Comparison of ENCODE assay signal across 1 cellular context in the genomic region with DNA sequence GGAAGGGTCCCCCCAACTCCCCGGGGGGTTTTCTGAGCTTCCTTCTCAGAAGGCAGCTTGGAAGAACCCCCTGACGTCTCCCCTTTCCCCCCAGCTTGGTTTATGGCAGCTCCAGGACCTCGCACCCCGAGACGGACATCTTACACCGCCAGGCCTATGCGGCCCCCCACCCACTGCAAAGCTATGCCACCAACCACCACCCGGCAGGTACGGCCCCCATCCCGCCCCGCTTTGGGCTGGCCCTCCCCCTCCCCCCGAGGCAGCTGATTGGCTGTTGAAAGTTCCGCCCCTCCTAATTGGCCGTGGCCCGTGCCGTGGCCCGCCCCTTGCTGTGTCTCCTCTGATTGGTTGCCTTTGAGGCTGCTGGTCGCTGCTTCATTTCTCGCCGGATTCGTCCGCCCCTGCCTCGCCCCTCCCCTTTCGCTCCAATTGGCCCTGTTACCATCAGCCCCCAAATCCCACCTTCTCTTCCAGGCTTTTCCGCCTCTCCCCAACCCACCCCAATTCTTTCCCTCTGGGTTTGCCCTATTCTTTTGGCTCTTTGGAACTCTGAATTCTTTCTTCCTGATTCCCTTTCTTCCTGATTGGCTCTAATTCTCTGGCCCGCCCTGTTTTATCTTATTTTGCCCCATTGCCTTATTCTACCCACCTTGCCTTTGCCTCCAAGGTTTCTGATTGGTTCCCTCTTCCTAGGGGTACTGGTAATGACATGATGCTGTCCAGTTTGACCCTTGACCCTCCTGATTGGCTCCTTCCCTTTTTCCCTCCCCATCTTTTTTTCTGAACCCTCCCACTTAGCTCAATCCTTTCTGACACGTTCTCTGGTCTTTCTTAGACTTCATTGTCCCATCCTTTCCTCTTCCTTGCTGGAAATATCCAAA.
TF ChIP-seq lines count a peak whose summit lies in the region.

No MANE protein-coding gene starts in this region.

TF ChIP-seq in GM12878, 131 proteins besides CTCF, POLR2A, EP300 and RAD21 (continued from another document):
- TF ChIP-seq SIX5 (IDR thresholded peaks at IDR 0.05; ENCODE audit: low read depth, low read length, severe bottlenecking): no peak
- TF ChIP-seq, protein P1, sequence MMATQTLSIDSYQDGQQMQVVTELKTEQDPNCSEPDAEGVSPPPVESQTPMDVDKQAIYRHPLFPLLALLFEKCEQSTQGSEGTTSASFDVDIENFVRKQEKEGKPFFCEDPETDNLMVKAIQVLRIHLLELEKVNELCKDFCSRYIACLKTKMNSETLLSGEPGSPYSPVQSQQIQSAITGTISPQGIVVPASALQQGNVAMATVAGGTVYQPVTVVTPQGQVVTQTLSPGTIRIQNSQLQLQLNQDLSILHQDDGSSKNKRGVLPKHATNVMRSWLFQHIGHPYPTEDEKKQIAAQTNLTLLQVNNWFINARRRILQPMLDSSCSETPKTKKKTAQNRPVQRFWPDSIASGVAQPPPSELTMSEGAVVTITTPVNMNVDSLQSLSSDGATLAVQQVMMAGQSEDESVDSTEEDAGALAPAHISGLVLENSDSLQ (IDR thresholded peaks at IDR 0.05): peak; percentile 41; the same call in 1 of the 2 replicates
- TF ChIP-seq, protein P2, sequence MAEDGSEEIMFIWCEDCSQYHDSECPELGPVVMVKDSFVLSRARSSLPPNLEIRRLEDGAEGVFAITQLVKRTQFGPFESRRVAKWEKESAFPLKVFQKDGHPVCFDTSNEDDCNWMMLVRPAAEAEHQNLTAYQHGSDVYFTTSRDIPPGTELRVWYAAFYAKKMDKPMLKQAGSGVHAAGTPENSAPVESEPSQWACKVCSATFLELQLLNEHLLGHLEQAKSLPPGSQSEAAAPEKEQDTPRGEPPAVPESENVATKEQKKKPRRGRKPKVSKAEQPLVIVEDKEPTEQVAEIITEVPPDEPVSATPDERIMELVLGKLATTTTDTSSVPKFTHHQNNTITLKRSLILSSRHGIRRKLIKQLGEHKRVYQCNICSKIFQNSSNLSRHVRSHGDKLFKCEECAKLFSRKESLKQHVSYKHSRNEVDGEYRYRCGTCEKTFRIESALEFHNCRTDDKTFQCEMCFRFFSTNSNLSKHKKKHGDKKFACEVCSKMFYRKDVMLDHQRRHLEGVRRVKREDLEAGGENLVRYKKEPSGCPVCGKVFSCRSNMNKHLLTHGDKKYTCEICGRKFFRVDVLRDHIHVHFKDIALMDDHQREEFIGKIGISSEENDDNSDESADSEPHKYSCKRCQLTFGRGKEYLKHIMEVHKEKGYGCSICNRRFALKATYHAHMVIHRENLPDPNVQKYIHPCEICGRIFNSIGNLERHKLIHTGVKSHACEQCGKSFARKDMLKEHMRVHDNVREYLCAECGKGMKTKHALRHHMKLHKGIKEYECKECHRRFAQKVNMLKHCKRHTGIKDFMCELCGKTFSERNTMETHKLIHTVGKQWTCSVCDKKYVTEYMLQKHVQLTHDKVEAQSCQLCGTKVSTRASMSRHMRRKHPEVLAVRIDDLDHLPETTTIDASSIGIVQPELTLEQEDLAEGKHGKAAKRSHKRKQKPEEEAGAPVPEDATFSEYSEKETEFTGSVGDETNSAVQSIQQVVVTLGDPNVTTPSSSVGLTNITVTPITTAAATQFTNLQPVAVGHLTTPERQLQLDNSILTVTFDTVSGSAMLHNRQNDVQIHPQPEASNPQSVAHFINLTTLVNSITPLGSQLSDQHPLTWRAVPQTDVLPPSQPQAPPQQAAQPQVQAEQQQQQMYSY (CRISPR knock-in tag; IDR thresholded peaks at IDR 0.05): no peak
- no peak for TF ChIP-seq USF1 (IDR thresholded peaks at IDR 0.05; ENCODE audit: borderline replicate concordance, extremely low read length, insufficient read depth, low read depth, low read length)
- TF ChIP-seq TCF3 (IDR thresholded peaks at IDR 0.05; ENCODE audit: borderline replicate concordance, insufficient read depth, low read depth, low read length): no peak
- 0 out of 2 replicates have a peak, but pooled peaks have one; percentile 35 for TF ChIP-seq SIN3A (IDR thresholded peaks at IDR 0.05; ENCODE audit: low read depth, low read length)
- no peak for TF ChIP-seq NKRF (conservative IDR thresholded peaks at IDR 0.05)
- no peak for TF ChIP-seq PAX5 (IDR thresholded peaks at IDR 0.05; ENCODE audit: borderline replicate concordance, low read depth, low read length)
- no peak for TF ChIP-seq E2F8 (IDR thresholded peaks at IDR 0.05; ENCODE audit: low read depth, partially characterized antibody)
- no peak for TF ChIP-seq ZSCAN29 (IDR thresholded peaks at IDR 0.05)
- TF ChIP-seq RELA (IDR thresholded peaks at IDR 0.05; ENCODE audit: borderline replicate concordance, partially characterized antibody): no peak
- TF ChIP-seq HCFC1 (IDR thresholded peaks at IDR 0.05; ENCODE audit: low read length): 0 out of 2 replicates have a peak, but pooled peaks have one; percentile 8
- TF ChIP-seq, protein P3, sequence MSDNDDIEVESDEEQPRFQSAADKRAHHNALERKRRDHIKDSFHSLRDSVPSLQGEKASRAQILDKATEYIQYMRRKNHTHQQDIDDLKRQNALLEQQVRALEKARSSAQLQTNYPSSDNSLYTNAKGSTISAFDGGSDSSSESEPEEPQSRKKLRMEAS (IDR thresholded peaks at IDR 0.05; ENCODE audit: low read depth, low read length): no peak
- TF ChIP-seq SUPT20H (IDR thresholded peaks at IDR 0.05; ENCODE audit: borderline replicate concordance, control insufficient read depth, low read depth, low read length): no peak
- TF ChIP-seq TBL1XR1 (IDR thresholded peaks at IDR 0.05; ENCODE audit: low read depth, low read length): no peak
- no peak for TF ChIP-seq JUND (IDR thresholded peaks at IDR 0.05; ENCODE audit: low read depth, low read length)
- no peak for TF ChIP-seq PML (IDR thresholded peaks at IDR 0.05; ENCODE audit: low read length)
TF ChIP-seq in GM12878: peak in this region for 20.
